ENCODE assay signal across 13 cellular contexts in genomic region chr22:43230571-43230970, GRCh38. TPM values are rescaled to one million over a fixed set of nuclear protein-coding genes. Genes with fewer than 3 reads are reported as not detected.
DNase-seq lines count a peak whose midpoint lies in the region; ATAC-seq and TF ChIP-seq lines count a peak whose summit lies in the region.
"Had no signal": no experiment of that assay in that cellular context is flagged by ENCODE, and none has a peak within 500 bp of the region (broad histone marks: within the 10 kb centered on the region; RNA-seq: fewer than 3 reads in every experiment).

No MANE protein-coding gene starts in this region.

- H3K14ac ChIP-seq in IMR-90 (replicated peaks; ENCODE audit: low read depth, low read length) (no peak overlapping the region), H9 (ENCODE audit: insufficient read depth, low read length) (no peak overlapping the region)

- H2BK12ac ChIP-seq in H9 (ENCODE audit: insufficient read length, low read depth, low read length): no peak overlapping the region

- H3K56ac ChIP-seq in IMR-90 (ENCODE audit: extremely low read depth, insufficient read depth, low read length): no peak overlapping the region
- H3K56ac ChIP-seq in H9 (ENCODE audit: insufficient read length, low read depth, low read length): no peak overlapping the region

- peaks cover 15 to 59% (median 44%) of the 10 kb centered on the region in 10 experiments for H3K4me1 ChIP-seq in BLaER1 treated with 17β-estradiol and CSF1 and Interleukin-3, amounts not matched to agents 10 nM and 100 nM
- H3K4me1 ChIP-seq in IMR-90 (ENCODE audit: control insufficient read depth, insufficient read depth, low read length) (no peaks in the 10 kb centered on the region; the same call in 1 of the 2 replicates), tibial nerve (peaks cover 0 to 17% (median 0%) of the 10 kb centered on the region in 4 donors), H9 (ENCODE audit: insufficient read depth, low read length) (no peaks in the 10 kb centered on the region; the same call in 1 of the 2 replicates)
- H3K4me1 ChIP-seq: HAP-1 had no signal

- H3K9me1 ChIP-seq in IMR-90 (ENCODE audit: insufficient read depth, low read length): no peaks in the 10 kb centered on the region

- H3K4me3 Mint-ChIP-seq in WTC11 (no peak overlapping the region), H9 (no peak overlapping the region)
- H3K4me3 Mint-ChIP-seq: CD4-positive, CD25-positive, alpha-beta regulatory T cell; CD8-positive, alpha-beta memory T cell had no signal

- H2BK120ac ChIP-seq in IMR-90 (ENCODE audit: low read depth, low read length) (no peak overlapping the region), H9 (ENCODE audit: low read depth, low read length, poor library complexity, severe bottlenecking) (no peak overlapping the region)

- H4K91ac ChIP-seq in IMR-90 (ENCODE audit: insufficient read depth, low read depth, low read length) (no peak overlapping the region), H9 (ENCODE audit: insufficient read length, low read depth, low read length) (no peak overlapping the region)

- H2AK5ac ChIP-seq in IMR-90 (ENCODE audit: low read depth, low read length): no peak overlapping the region
- no peak overlapping the region for H2AK5ac ChIP-seq in H9 (ENCODE audit: insufficient read length, low read length)

- no TSS peak for BruUV-seq in IMR-90 (replicated peaks; lab: Mats Ljungman, UMichigan)

- no peaks in the 10 kb centered on the region for H3K27me3 ChIP-seq in BLaER1 treated with 17β-estradiol and CSF1 and Interleukin-3, amounts not matched to agents 10 nM and 100 nM
- H3K27me3 ChIP-seq in IMR-90 (ENCODE audit: control insufficient read depth, insufficient read depth, low read length) (peaks cover 41% of the 10 kb centered on the region), tibial nerve (peaks cover 0 to 7% of the 10 kb centered on the region in 2 donors), H9 (ENCODE audit: insufficient read depth, low read length) (no peaks in the 10 kb centered on the region; the same call in 1 of the 2 replicates)

- ATAC-seq in IMR-90 (ENCODE audit: low read depth): no peak
- no peak for ATAC-seq in WTC11

- H3K36me3 Mint-ChIP-seq in WTC11 (no peaks in the 10 kb centered on the region), H9 (ENCODE audit: insufficient read depth in 1 of 3, low read depth in 3 of 3) (no peaks in the 10 kb centered on the region)
- H3K36me3 Mint-ChIP-seq: CD4-positive, CD25-positive, alpha-beta regulatory T cell; CD8-positive, alpha-beta memory T cell had no signal

- no peak for TF ChIP-seq EP300 in tibial nerve (IDR thresholded peaks at IDR 0.05)

- H3K36me3 ChIP-seq in BLaER1 treated with 17β-estradiol and CSF1 and Interleukin-3, amounts not matched to agents 10 nM and 100 nM: no peaks in the 10 kb centered on the region
- H3K36me3 ChIP-seq in IMR-90 (ENCODE audit: control insufficient read depth, insufficient read depth, low read length) (no peaks in the 10 kb centered on the region), tibial nerve (no peaks in the 10 kb centered on the region)
- H3K36me3 ChIP-seq: HAP-1 had no signal

- H3K18ac ChIP-seq in IMR-90 (ENCODE audit: low read depth, low read length) (no peak overlapping the region), H9 (ENCODE audit: insufficient read length, low read depth, low read length) (no peak overlapping the region)

- H3K4ac ChIP-seq in IMR-90 (ENCODE audit: low read depth, low read length) (no peak overlapping the region), H9 (ENCODE audit: low read depth, low read length) (no peak overlapping the region)

- no peaks in the 10 kb centered on the region for H3K79me1 ChIP-seq in IMR-90 (ENCODE audit: low read depth in 1 of 2, low read length in 2 of 2)
- H3K79me1 ChIP-seq in H9 (ENCODE audit: insufficient read depth, low read depth, low read length, poor library complexity, severe bottlenecking): no peaks in the 10 kb centered on the region

- H4K8ac ChIP-seq in IMR-90 (ENCODE audit: low read depth in 2 of 2, low read length in 2 of 2) (no peak overlapping the region), H9 (replicated peaks; ENCODE audit: insufficient read length, low read depth, low read length) (no peak overlapping the region)

- CTCF ChIA-PET in IMR-90 (lab: Yijun Ruan, JAX) (no interaction called here), WTC11 (lab: Charles Lee) (interaction anchor here (1.1 to 10.1 kb wide), 14 partner anchors 10 to 407 kb away, joined by 3 to 267 read pairs (median 13); partner anchors contain the start of gene SCUBE1)

- H4K20me1 ChIP-seq in BLaER1 treated with 17β-estradiol and CSF1 and Interleukin-3, amounts not matched to agents 10 nM and 100 nM: peaks cover 0 to 14% (median 0%) of the 10 kb centered on the region in 11 experiments; a peak in 2 of 22 replicates
- no peaks in the 10 kb centered on the region for H4K20me1 ChIP-seq in IMR-90 (ENCODE audit: insufficient read depth, low read length)
- no peaks in the 10 kb centered on the region for H4K20me1 ChIP-seq in H9 (ENCODE audit: control insufficient read depth, insufficient read depth, insufficient read length)

- no peak overlapping the region for H2BK20ac ChIP-seq in IMR-90 (ENCODE audit: low read depth, low read length)
- no peak overlapping the region for H2BK20ac ChIP-seq in H9 (ENCODE audit: low read depth, low read length, poor library complexity, severe bottlenecking)

- H3K27ac ChIP-seq in BLaER1 treated with 17β-estradiol and CSF1 and Interleukin-3, amounts not matched to agents 10 nM and 100 nM: peak overlapping the region in 3 of 11 experiments; percentile 4 to 16 (median 5); a peak in 2 of 22 replicates
- H3K27ac ChIP-seq in IMR-90 (ENCODE audit: insufficient read depth, low read length) (no peak overlapping the region), tibial nerve (no peak overlapping the region), H9 (ENCODE audit: insufficient read length, low read depth, low read length) (no peak overlapping the region)
- H3K27ac ChIP-seq: GM23248 had no signal

- intact Hi-C loops in IMR-90 (cut with micrococcal nuclease): no loop called here

- H3K27me3 Mint-ChIP-seq in WTC11 (ENCODE audit: low read depth) (peaks cover 5% of the 10 kb centered on the region), H9 (ENCODE audit: low read depth) (peaks cover 14% of the 10 kb centered on the region)

- peak overlapping the region; percentile 28 for H2AFZ ChIP-seq in IMR-90 (replicated peaks; ENCODE audit: low read length, poor library complexity)
- H2AFZ ChIP-seq in H9 (ENCODE audit: low read length): no peak overlapping the region
- H2AFZ ChIP-seq: GM23248 had no signal

- H2BK5ac ChIP-seq in IMR-90 (ENCODE audit: low read depth, low read length, poor library complexity, severe bottlenecking) (no peak overlapping the region), H9 (ENCODE audit: insufficient read length, low read length) (no peak overlapping the region)

- H3K23me2 ChIP-seq in H9 (ENCODE audit: insufficient read length, low read depth, low read length, poor library complexity, severe bottlenecking): no peaks in the 10 kb centered on the region

- in situ Hi-C loops in IMR-90 (cut with MboI; ENCODE audit: low sequenced_read_pairs): no loop called here

- no peaks in the 10 kb centered on the region for H3K9me3 ChIP-seq in BLaER1 treated with 17β-estradiol and CSF1 and Interleukin-3, amounts not matched to agents 10 nM and 100 nM (replicated peaks in 1 of 11)
- H3K9me3 ChIP-seq in IMR-90 (ENCODE audit: control insufficient read depth, insufficient read depth, low read length) (no peaks in the 10 kb centered on the region), tibial nerve (no peaks in the 10 kb centered on the region), H9 (ENCODE audit: control insufficient read depth, low read depth, low read length) (no peaks in the 10 kb centered on the region)
- H3K9me3 ChIP-seq: HAP-1 had no signal

- H3K4me1 Mint-ChIP-seq in WTC11: peaks cover 25% of the 10 kb centered on the region
- peaks cover 28 to 31% of the 10 kb centered on the region in 2 experiments for H3K4me1 Mint-ChIP-seq in H9

- no peak overlapping the region for H3K4me3 ChIP-seq in BLaER1 treated with 17β-estradiol and CSF1 and Interleukin-3, amounts not matched to agents 10 nM and 100 nM
- no peak overlapping the region for H3K4me3 ChIP-seq in IMR-90 (ENCODE audit: insufficient read depth, low read depth, low read length)
- no peak overlapping the region for H3K4me3 ChIP-seq in tibial nerve
- H3K4me3 ChIP-seq: GM12878, GM23248, HAP-1 had no signal

- H2BK15ac ChIP-seq in IMR-90 (ENCODE audit: low read depth, low read length): no peak overlapping the region
- no peak overlapping the region for H2BK15ac ChIP-seq in H9 (ENCODE audit: low read depth, low read length)

- 0 out of 2 replicates have a peak overlapping the region, but pooled peaks have one; percentile 79 for H3K27ac Mint-ChIP-seq in WTC11
- no peak overlapping the region for H3K27ac Mint-ChIP-seq in H9
- H3K27ac Mint-ChIP-seq: CD4-positive, CD25-positive, alpha-beta regulatory T cell had no signal

- WGBS in IMR-90 (ENCODE audit: extremely low coverage in 2 of 2, insufficient read length in 1 of 2), 2 experiments: 70% methylated on average over 7 of the region's 9 CpGs; no CpG with 5 or more reads in 1 of the 2 experiments
- 66 to 91% methylated on average over 4 to 7 of the region's 9 CpGs for WGBS in tibial nerve, 2 donors
- WGBS in H9 (ENCODE audit: extremely low coverage, insufficient read length, low lambda C conversion rate): no CpG with 5 or more reads among the region's 9 CpGs

- no peak overlapping the region for H2AK9ac ChIP-seq in IMR-90 (replicated peaks; ENCODE audit: low read depth, low read length, poor library complexity)

- H3K79me2 ChIP-seq in H9 (ENCODE audit: insufficient read depth, low read length): no peaks in the 10 kb centered on the region

- POLR2A ChIA-PET in IMR-90 (lab: Charles Lee; ENCODE audit: unreplicated experiment): no interaction called here
- POLR2A ChIA-PET in WTC11 (lab: Charles Lee): no interaction called here

- H4K5ac ChIP-seq in IMR-90 (ENCODE audit: low read depth, low read length) (no peak overlapping the region), H9 (ENCODE audit: insufficient read length, low read depth, low read length) (no peak overlapping the region)

- H3T11ph ChIP-seq in H9 (ENCODE audit: low read length): no peak overlapping the region

- no peak for TF ChIP-seq RAD21 in IMR-90 (IDR thresholded peaks at IDR 0.05; ENCODE audit: low read length)

- no peak overlapping the region for H3K23ac ChIP-seq in IMR-90 (ENCODE audit: low read depth, low read length)
- no peak overlapping the region for H3K23ac ChIP-seq in H9 (ENCODE audit: insufficient read length, low read depth, low read length)

- TF ChIP-seq CTCF in IMR-90 (conservative IDR thresholded peaks at IDR 0.05; ENCODE audit: low read depth, low read length) (no peak), WTC11 (IDR thresholded peaks at IDR 0.05) (no peak), tibial nerve (IDR thresholded peaks at IDR 0.05) (no peak), H9 (conservative IDR thresholded peaks at IDR 0.05) (no peak)

- TF ChIP-seq POLR2A in IMR-90 (IDR thresholded peaks at IDR 0.05; ENCODE audit: low read depth, low read length) (no peak), tibial nerve (IDR thresholded peaks at IDR 0.05) (no peak)

- H3K9me3 Mint-ChIP-seq in WTC11 (no peaks in the 10 kb centered on the region), H9 (no peaks in the 10 kb centered on the region; a peak in 1 of 5 replicates)
- H3K9me3 Mint-ChIP-seq: CD4-positive, CD25-positive, alpha-beta regulatory T cell; CD8-positive, alpha-beta memory T cell had no signal

- peak overlapping the region in 8 of 11 experiments; percentile 12 to 48 (median 32); a peak in 8 of 22 replicates for H3K9ac ChIP-seq in BLaER1 treated with 17β-estradiol and CSF1 and Interleukin-3, amounts not matched to agents 10 nM and 100 nM
- H3K9ac ChIP-seq in IMR-90 (ENCODE audit: low read depth, low read length) (no peak overlapping the region), H9 (ENCODE audit: extremely low read depth, insufficient read length, low read length) (no peak overlapping the region)
- H3K9ac ChIP-seq: GM23248 had no signal

- DNase-seq in IMR-90 (no peak), WTC11 (ENCODE audit: low spot score) (no peak), NCI-H524 treated with DMSO at 0.1 percent for 48 hours (lab: John Stamatoyannopoulos, UW) (no peak), tibial nerve (ENCODE audit: low spot score in 2 of 2) (no peak), H9 (no peak), NCI-H1092 treated with DMSO at 0.1 percent for 48 hours (lab: John Stamatoyannopoulos, UW) (no peak)
- DNase-seq: DMS 273 treated with DMSO at 0.1 percent for 48 hours had no signal

- dilution Hi-C loops in IMR-90 (cut with HindIII; ENCODE audit: low sequenced_read_pairs, unreplicated experiment): no loop called here

- H3K4me2 ChIP-seq in BLaER1 treated with 17β-estradiol and CSF1 and Interleukin-3, amounts not matched to agents 10 nM and 100 nM: peak overlapping the region in 10 of 11 experiments; percentile 28 to 78 (median 68); a peak in 19 of 22 replicates
- H3K4me2 ChIP-seq in IMR-90 (ENCODE audit: low read depth, low read length) (no peak overlapping the region), H9 (ENCODE audit: insufficient read depth, insufficient read length, low read length) (no peak overlapping the region)

RNA-seq across cellular contexts. Expression of gene TTLL12, which starts 43.6 kb away (rescaled TPM):
- total RNA-seq in IMR-90 (2012; rRNA removed): 26.7 and 30.1 TPM in 2 replicates
- 20.9 and 21.8 TPM in 2 replicates for polyA plus RNA-seq in IMR-90 (2012; rRNA removed)
- polyA plus RNA-seq in IMR-90 (2012; cell fraction: cytosol; rRNA removed): 13.3 and 15.5 TPM in 2 replicates
- polyA plus RNA-seq in IMR-90 (2012; cell fraction: nucleus; rRNA removed; ENCODE audit: low replicate concordance): 7.9 and 17.5 TPM in 2 replicates
- 129 to 134 TPM (median 129 TPM) in 3 replicates for total RNA-seq in WTC11 (2021)
- 10 to 100 TPM; 38.5 to 50.4 (median 41.9) TPM for total RNA-seq in tibial nerve
- 89.6 and 90.2 TPM in 2 replicates for total RNA-seq in H9 (2021)

Comparison
In these comparisons a context has a peak if more than half of its experiments do, and no peak if none do; other contexts are left out.
1. H3K4me2 ChIP-seq: peak in BLaER1 treated with 17β-estradiol and CSF1 and Interleukin-3, amounts not matched to agents 10 nM and 100 nM (10 of 11); none in IMR-90 (single experiment) and H9 (single experiment).
2. H3K9ac ChIP-seq: peak in BLaER1 treated with 17β-estradiol and CSF1 and Interleukin-3, amounts not matched to agents 10 nM and 100 nM (8 of 11); none in IMR-90 (single experiment) and H9 (single experiment).